20 cellular contexts compared by ENCODE assay signal in the genomic region with DNA sequence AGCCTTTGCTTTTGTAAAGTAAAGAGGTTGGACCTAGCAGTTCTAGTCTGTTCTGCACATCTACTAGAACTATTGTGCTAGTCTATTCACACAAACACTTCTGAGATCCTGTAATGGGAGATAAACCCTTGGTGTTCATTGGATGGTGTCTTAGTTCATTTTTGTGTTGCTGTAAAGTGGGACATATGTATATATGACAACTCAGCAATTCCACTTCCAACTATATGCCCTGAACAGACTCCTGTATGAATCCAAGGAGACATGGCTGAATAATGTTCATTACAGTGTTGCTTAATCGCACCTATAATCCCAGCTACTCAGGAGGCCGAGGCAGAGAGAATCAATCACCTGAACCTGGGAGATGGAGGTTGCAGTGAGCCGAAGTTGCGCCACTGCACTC.
"Had no signal": no experiment of that assay in that cellular context is flagged by ENCODE, and none has a peak within 500 bp of the region (broad histone marks: within the 10 kb centered on the region; RNA-seq: fewer than 3 reads in every experiment).

No MANE protein-coding gene starts in this region.

- H3K27me3 ChIP-seq: foreskin keratinocyte, uterus had no signal

- H3K36me3 ChIP-seq: thoracic aorta, uterus had no signal

- H3K27ac Mint-ChIP-seq: stimulated activated memory B cell treated with anti-CD40 and anti-IgM and Interleukin-4, amounts not matched to agents 10 μg/mL and 1 μg/mL and 100 μg/mL, for 72 hours; stimulated activated naive CD8-positive, alpha-beta T cell treated with anti-CD3 and anti-CD28 coated beads, Interleukin-15, Interleukin-2, amounts not matched to agents 100 ng/mL and 50 ng/mL, for 24 hours had no signal

- H3K4me2 ChIP-seq: smooth muscle cell had no signal

- H3K4me3 Mint-ChIP-seq: endodermal cell; naive thymus-derived CD8-positive, alpha-beta T cell; stimulated activated memory B cell treated with anti-CD40 and anti-IgM and Interleukin-4, amounts not matched to agents 10 μg/mL and 1 μg/mL and 100 μg/mL, for 72 hours; stimulated activated naive CD8-positive, alpha-beta T cell treated with anti-CD3 and anti-CD28 coated beads, Interleukin-15, Interleukin-2, amounts not matched to agents 100 ng/mL and 50 ng/mL, for 24 hours had no signal

- H3K4me1 ChIP-seq: foreskin keratinocyte, uterus had no signal

- H3K27me3 Mint-ChIP-seq: naive thymus-derived CD8-positive, alpha-beta T cell; stimulated activated memory B cell treated with anti-CD40 and anti-IgM and Interleukin-4, amounts not matched to agents 10 μg/mL and 1 μg/mL and 100 μg/mL, for 72 hours; stimulated activated naive CD8-positive, alpha-beta T cell treated with anti-CD3 and anti-CD28 coated beads, Interleukin-15, Interleukin-2, amounts not matched to agents 100 ng/mL and 50 ng/mL, for 24 hours; type B pancreatic cell had no signal

- H3K4me3 ChIP-seq: mucosa of descending colon, smooth muscle cell, thoracic aorta, uterus had no signal

- H3K27ac ChIP-seq: foreskin keratinocyte, thoracic aorta, uterus had no signal

- H3K9me3 ChIP-seq: mucosa of descending colon, thoracic aorta, uterus had no signal

- DNase-seq: endodermal cell; erythroblast; foreskin keratinocyte; kidney; left cardiac atrium; left ventricle myocardium superior; mammary epithelial cell; mucosa of descending colon; naive thymus-derived CD8-positive, alpha-beta T cell; posterior cingulate gyrus; right cardiac atrium; stimulated activated CD4-positive, alpha-beta T cell treated with anti-CD3 and anti-CD28 coated beads, Interleukin-4, amount 100 ng/mL, for 1 hour; stimulated activated CD8-positive, alpha-beta memory T cell treated with anti-CD3 and anti-CD28 coated beads, Interleukin-4, amount 100 ng/mL, for 48 hours; substantia nigra; uterus had no signal

- H3K9me3 Mint-ChIP-seq: endodermal cell; naive thymus-derived CD8-positive, alpha-beta T cell; stimulated activated memory B cell treated with anti-CD40 and anti-IgM and Interleukin-4, amounts not matched to agents 10 μg/mL and 1 μg/mL and 100 μg/mL, for 72 hours; stimulated activated naive CD8-positive, alpha-beta T cell treated with anti-CD3 and anti-CD28 coated beads, Interleukin-15, Interleukin-2, amounts not matched to agents 100 ng/mL and 50 ng/mL, for 24 hours had no signal
